Comparison of ENCODE assay signal across 24 cellular contexts in the genomic region with DNA sequence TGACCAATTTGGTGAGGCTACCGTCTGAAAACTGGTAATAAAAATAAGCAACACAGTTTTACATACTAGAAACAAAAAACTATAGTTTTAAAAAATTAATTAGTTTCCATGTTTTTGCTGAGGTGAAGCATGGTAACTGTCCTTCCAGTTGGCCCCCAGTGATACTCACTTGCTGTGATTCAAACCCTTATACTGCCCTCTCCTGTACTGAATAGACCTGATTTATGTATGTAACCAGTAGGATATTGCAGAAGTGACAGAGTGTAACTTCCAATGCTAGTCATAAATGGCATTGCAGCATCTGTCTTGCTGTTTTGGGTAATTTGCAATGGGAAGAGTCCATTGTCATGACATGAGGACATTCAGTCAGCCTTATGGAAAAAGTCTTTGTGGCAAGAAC.
"Had no signal": no experiment of that assay in that cellular context is flagged by ENCODE, and none has a peak within 500 bp of the region (broad histone marks: within the 10 kb centered on the region; RNA-seq: fewer than 3 reads in every experiment).

No MANE protein-coding gene starts in this region.

- H3K4me1 Mint-ChIP-seq: immature natural killer cell, natural killer cell, neural progenitor cell had no signal

- DNase-seq: activated CD4-positive, alpha-beta T cell treated with anti-CD3 and anti-CD28 coated beads for 48 hours; activated CD4-positive, alpha-beta T cell treated with anti-CD3 and anti-CD28 coated beads, Interleukin-2, amount 50 U/mL, for 48 hours; activated CD8-positive, alpha-beta memory T cell treated with anti-CD3 and anti-CD28 coated beads for 24 hours; activated effector memory CD4-positive, alpha-beta T cell treated with Interleukin-2 at 50 U/mL for 16 hours; activated naive CD4-positive, alpha-beta T cell treated with Interleukin-2 at 50 U/mL for 16 hours; anterior cingulate cortex; foreskin fibroblast; head of caudate nucleus; hypothalamus; immature natural killer cell; kidney; mesendoderm; natural killer cell; spleen; stimulated activated naive CD4-positive, alpha-beta T cell; T-helper 9 cell; WERI-Rb-1 had no signal

- H3K4me3 Mint-ChIP-seq: activated naive CD8-positive, alpha-beta T cell; immature natural killer cell; natural killer cell; neural progenitor cell; T-helper 1 cell treated with Interleukin-12 subunit alpha and Interleukin-12 subunit beta and Interleukin-4 antibody, amounts not matched to agents 30 μg/mL and 1 μg/mL, for 36 hours had no signal

- H3K36me3 ChIP-seq: neural progenitor cell, right atrium auricular region, spleen, tibial nerve, WERI-Rb-1 had no signal

- H3K27me3 ChIP-seq: neural progenitor cell, right atrium auricular region, spleen, tibial nerve had no signal

- H3K4me3 ChIP-seq: coronary artery, lung, neural progenitor cell, right atrium auricular region, spleen, tibial nerve had no signal

- H3K27ac ChIP-seq: coronary artery, neural progenitor cell, right atrium auricular region, spleen, tibial nerve, WERI-Rb-1 had no signal

- H3K9ac ChIP-seq: neural progenitor cell had no signal

- H3K27ac Mint-ChIP-seq: activated naive CD8-positive, alpha-beta T cell; immature natural killer cell; natural killer cell; neural progenitor cell; T-helper 1 cell treated with Interleukin-12 subunit alpha and Interleukin-12 subunit beta and Interleukin-4 antibody, amounts not matched to agents 30 μg/mL and 1 μg/mL, for 36 hours had no signal

- H3K9me3 Mint-ChIP-seq: immature natural killer cell; natural killer cell; neural progenitor cell; T-helper 1 cell treated with Interleukin-12 subunit alpha and Interleukin-12 subunit beta and Interleukin-4 antibody, amounts not matched to agents 30 μg/mL and 1 μg/mL, for 36 hours had no signal

- H3K36me3 Mint-ChIP-seq: activated naive CD8-positive, alpha-beta T cell; immature natural killer cell; natural killer cell; neural progenitor cell had no signal

- H3K27me3 Mint-ChIP-seq: activated naive CD8-positive, alpha-beta T cell had no signal

- H3K9me3 ChIP-seq: right atrium auricular region, tibial nerve had no signal

- H3K4me1 ChIP-seq: neural progenitor cell, right atrium auricular region, spleen, tibial nerve had no signal
